ENCODE assay signal across 1 cellular context in genomic region chr4:128572778-128573241, GRCh38.
TF ChIP-seq lines count a peak whose summit lies in the region.

No MANE protein-coding gene starts in this region.

TF ChIP-seq in HepG2, 621 proteins besides CTCF, POLR2A, EP300 and RAD21:
- TF ChIP-seq ZNF709 (CRISPR knock-in tag; IDR thresholded peaks at IDR 0.05) (no peak), ELF1 (CRISPR knock-in tag; IDR thresholded peaks at IDR 0.05) (no peak), ZNF205 (CRISPR knock-in tag; IDR thresholded peaks at IDR 0.05) (no peak), HNRNPLL (IDR thresholded peaks at IDR 0.05; ENCODE audit: low read depth, low read length, poor library complexity, severe bottlenecking) (no peak), DR1 (CRISPR knock-in tag; IDR thresholded peaks at IDR 0.05) (no peak), GTF2F1 (IDR thresholded peaks at IDR 0.05; ENCODE audit: low read length) (no peak), MYNN (CRISPR knock-in tag; IDR thresholded peaks at IDR 0.05; ENCODE audit: low read depth) (no peak), ZNF30 (CRISPR knock-in tag; IDR thresholded peaks at IDR 0.05) (no peak), ZNF180 (CRISPR knock-in tag; IDR thresholded peaks at IDR 0.05; ENCODE audit: borderline replicate concordance, low read depth) (no peak), GMEB2 (CRISPR knock-in tag; IDR thresholded peaks at IDR 0.05; ENCODE audit: low read depth) (no peak), ZFP82 (CRISPR knock-in tag; IDR thresholded peaks at IDR 0.05; ENCODE audit: borderline replicate concordance) (no peak), ZNF790 (CRISPR knock-in tag; IDR thresholded peaks at IDR 0.05; ENCODE audit: borderline replicate concordance) (no peak), HMG20A (CRISPR knock-in tag; IDR thresholded peaks at IDR 0.05; ENCODE audit: borderline replicate concordance) (no peak), ZNF678 (CRISPR knock-in tag; IDR thresholded peaks at IDR 0.05) (no peak), MAF1 (CRISPR knock-in tag; IDR thresholded peaks at IDR 0.05; ENCODE audit: borderline replicate concordance) (no peak)
- TF ChIP-seq, protein P1, sequence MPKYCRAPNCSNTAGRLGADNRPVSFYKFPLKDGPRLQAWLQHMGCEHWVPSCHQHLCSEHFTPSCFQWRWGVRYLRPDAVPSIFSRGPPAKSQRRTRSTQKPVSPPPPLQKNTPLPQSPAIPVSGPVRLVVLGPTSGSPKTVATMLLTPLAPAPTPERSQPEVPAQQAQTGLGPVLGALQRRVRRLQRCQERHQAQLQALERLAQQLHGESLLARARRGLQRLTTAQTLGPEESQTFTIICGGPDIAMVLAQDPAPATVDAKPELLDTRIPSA (CRISPR knock-in tag; IDR thresholded peaks at IDR 0.05; ENCODE audit: borderline replicate concordance) = no peak
- TF ChIP-seq, protein P2, sequence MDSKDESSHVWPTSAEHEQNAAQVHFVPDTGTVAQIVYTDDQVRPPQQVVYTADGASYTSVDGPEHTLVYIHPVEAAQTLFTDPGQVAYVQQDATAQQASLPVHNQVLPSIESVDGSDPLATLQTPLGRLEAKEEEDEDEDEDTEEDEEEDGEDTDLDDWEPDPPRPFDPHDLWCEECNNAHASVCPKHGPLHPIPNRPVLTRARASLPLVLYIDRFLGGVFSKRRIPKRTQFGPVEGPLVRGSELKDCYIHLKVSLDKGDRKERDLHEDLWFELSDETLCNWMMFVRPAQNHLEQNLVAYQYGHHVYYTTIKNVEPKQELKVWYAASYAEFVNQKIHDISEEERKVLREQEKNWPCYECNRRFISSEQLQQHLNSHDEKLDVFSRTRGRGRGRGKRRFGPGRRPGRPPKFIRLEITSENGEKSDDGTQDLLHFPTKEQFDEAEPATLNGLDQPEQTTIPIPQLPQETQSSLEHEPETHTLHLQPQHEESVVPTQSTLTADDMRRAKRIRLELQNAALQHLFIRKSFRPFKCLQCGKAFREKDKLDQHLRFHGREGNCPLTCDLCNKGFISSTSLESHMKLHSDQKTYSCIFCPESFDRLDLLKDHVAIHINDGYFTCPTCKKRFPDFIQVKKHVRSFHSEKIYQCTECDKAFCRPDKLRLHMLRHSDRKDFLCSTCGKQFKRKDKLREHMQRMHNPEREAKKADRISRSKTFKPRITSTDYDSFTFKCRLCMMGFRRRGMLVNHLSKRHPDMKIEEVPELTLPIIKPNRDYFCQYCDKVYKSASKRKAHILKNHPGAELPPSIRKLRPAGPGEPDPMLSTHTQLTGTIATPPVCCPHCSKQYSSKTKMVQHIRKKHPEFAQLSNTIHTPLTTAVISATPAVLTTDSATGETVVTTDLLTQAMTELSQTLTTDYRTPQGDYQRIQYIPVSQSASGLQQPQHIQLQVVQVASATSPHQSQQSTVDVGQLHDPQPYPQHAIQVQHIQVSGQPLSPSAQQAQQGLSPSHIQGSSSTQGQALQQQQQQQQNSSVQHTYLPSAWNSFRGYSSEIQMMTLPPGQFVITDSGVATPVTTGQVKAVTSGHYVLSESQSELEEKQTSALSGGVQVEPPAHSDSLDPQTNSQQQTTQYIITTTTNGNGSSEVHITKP (CRISPR knock-in tag; IDR thresholded peaks at IDR 0.05; ENCODE audit: low read depth) = no peak
- TF ChIP-seq, protein P3, sequence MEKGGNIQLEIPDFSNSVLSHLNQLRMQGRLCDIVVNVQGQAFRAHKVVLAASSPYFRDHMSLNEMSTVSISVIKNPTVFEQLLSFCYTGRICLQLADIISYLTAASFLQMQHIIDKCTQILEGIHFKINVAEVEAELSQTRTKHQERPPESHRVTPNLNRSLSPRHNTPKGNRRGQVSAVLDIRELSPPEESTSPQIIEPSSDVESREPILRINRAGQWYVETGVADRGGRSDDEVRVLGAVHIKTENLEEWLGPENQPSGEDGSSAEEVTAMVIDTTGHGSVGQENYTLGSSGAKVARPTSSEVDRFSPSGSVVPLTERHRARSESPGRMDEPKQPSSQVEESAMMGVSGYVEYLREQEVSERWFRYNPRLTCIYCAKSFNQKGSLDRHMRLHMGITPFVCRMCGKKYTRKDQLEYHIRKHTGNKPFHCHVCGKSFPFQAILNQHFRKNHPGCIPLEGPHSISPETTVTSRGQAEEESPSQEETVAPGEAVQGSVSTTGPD (CRISPR knock-in tag; IDR thresholded peaks at IDR 0.05) = no peak
- TF ChIP-seq, protein P4, sequence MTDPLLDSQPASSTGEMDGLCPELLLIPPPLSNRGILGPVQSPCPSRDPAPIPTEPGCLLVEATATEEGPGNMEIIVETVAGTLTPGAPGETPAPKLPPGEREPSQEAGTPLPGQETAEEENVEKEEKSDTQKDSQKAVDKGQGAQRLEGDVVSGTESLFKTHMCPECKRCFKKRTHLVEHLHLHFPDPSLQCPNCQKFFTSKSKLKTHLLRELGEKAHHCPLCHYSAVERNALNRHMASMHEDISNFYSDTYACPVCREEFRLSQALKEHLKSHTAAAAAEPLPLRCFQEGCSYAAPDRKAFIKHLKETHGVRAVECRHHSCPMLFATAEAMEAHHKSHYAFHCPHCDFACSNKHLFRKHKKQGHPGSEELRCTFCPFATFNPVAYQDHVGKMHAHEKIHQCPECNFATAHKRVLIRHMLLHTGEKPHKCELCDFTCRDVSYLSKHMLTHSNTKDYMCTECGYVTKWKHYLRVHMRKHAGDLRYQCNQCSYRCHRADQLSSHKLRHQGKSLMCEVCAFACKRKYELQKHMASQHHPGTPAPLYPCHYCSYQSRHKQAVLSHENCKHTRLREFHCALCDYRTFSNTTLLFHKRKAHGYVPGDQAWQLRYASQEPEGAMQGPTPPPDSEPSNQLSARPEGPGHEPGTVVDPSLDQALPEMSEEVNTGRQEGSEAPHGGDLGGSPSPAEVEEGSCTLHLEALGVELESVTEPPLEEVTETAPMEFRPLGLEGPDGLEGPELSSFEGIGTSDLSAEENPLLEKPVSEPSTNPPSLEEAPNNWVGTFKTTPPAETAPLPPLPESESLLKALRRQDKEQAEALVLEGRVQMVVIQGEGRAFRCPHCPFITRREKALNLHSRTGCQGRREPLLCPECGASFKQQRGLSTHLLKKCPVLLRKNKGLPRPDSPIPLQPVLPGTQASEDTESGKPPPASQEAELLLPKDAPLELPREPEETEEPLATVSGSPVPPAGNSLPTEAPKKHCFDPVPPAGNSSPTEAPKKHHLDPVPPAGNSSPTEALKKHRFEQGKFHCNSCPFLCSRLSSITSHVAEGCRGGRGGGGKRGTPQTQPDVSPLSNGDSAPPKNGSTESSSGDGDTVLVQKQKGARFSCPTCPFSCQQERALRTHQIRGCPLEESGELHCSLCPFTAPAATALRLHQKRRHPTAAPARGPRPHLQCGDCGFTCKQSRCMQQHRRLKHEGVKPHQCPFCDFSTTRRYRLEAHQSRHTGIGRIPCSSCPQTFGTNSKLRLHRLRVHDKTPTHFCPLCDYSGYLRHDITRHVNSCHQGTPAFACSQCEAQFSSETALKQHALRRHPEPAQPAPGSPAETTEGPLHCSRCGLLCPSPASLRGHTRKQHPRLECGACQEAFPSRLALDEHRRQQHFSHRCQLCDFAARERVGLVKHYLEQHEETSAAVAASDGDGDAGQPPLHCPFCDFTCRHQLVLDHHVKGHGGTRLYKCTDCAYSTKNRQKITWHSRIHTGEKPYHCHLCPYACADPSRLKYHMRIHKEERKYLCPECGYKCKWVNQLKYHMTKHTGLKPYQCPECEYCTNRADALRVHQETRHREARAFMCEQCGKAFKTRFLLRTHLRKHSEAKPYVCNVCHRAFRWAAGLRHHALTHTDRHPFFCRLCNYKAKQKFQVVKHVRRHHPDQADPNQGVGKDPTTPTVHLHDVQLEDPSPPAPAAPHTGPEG (CRISPR knock-in tag; IDR thresholded peaks at IDR 0.05) = no peak
TF ChIP-seq in HepG2: peak in this region for 0.
